Comparison of ENCODE assay signal across 8 cellular contexts in genomic region chr1:9129391-9130041, GRCh38. TPM values are rescaled to one million over a fixed set of nuclear protein-coding genes. Genes with fewer than 3 reads are reported as not detected.
DNase-seq lines count a peak whose midpoint lies in the region; ATAC-seq and TF ChIP-seq lines count a peak whose summit lies in the region.

No MANE protein-coding gene starts in this region.

- H3K9me3 ChIP-seq in CD4-positive, alpha-beta T cell (ENCODE audit: control insufficient read depth, low read length), result no peaks in the 10 kb centered on the region
- no peaks in the 10 kb centered on the region for H3K9me3 ChIP-seq in aorta (ENCODE audit: control insufficient read depth, low read length)

- H3K4me1 Mint-ChIP-seq in CD4-positive, alpha-beta T cell (ENCODE audit: low read depth), result peaks cover 38% of the 10 kb centered on the region

- H3K9me3 Mint-ChIP-seq in CD4-positive, alpha-beta T cell, result no peaks in the 10 kb centered on the region

- H3K4me1 ChIP-seq in rectal smooth muscle tissue (ENCODE audit: control insufficient read depth, insufficient read depth, low read length), result peaks cover 2% of the 10 kb centered on the region
- no peaks in the 10 kb centered on the region for H3K4me1 ChIP-seq in aorta (ENCODE audit: control insufficient read depth in 1 of 2, insufficient read depth in 2 of 2, low read length in 2 of 2)

- in situ Hi-C loops in SK-MEL-5 (cut with HindIII; ENCODE audit: low pct_unique_long_range_greater_than_20kb, low sequenced_read_pairs), result no loop called here

- no peaks in the 10 kb centered on the region for H3K27me3 ChIP-seq in CD4-positive, alpha-beta T cell (ENCODE audit: control insufficient read depth, insufficient read depth, low read length)
- no peaks in the 10 kb centered on the region for H3K27me3 ChIP-seq in rectal smooth muscle tissue (ENCODE audit: control insufficient read depth, insufficient read depth, low read length)
- H3K27me3 ChIP-seq in aorta (ENCODE audit: control insufficient read depth in 1 of 2, insufficient read depth in 2 of 2, low read length in 1 of 2), result no peaks in the 10 kb centered on the region

- peak overlapping the region; percentile 21 for H3K9ac ChIP-seq in rectal smooth muscle tissue (ENCODE audit: low read length)

- peak overlapping the region; percentile 76 for H3K4me3 Mint-ChIP-seq in CD4-positive, alpha-beta T cell

- WGBS in aorta, 2 donors, result 3 to 7% methylated on average over 26 to 34 of the region's 34 CpGs

- peak overlapping the region; percentile 60 for H3K4me3 ChIP-seq in rectal smooth muscle tissue (ENCODE audit: low read length)
- peak overlapping the region in 1 of 2 donors; percentile 43 for H3K4me3 ChIP-seq in aorta (ENCODE audit: low read length in 2 of 2)

- no peaks in the 10 kb centered on the region for H3K36me3 Mint-ChIP-seq in CD4-positive, alpha-beta T cell (ENCODE audit: low read depth)

- peak; percentile 69 for ATAC-seq in CD4-positive, alpha-beta T cell (ENCODE audit: poor library complexity)
- ATAC-seq in GM19455 (IDR thresholded peaks at IDR 0.05; ENCODE audit: unreplicated experiment), result peak; percentile 59
- peak; percentile 81 for ATAC-seq in aorta (ENCODE audit: low FRiP score)

- POLR2A ChIA-PET in CD4-positive, alpha-beta T cell (lab: Charles Lee), result interaction anchor here (0.8 to 2.1 kb wide), 7 partner anchors 9 to 251 kb away, joined by 3 to 7 read pairs (median 4); partner anchors contain the start of genes ENO1, H6PD and SPSB1

- peak overlapping the region; percentile 56 for H3K27ac ChIP-seq in CD4-positive, alpha-beta T cell (ENCODE audit: low read depth, low read length)
- peak overlapping the region; percentile 85 for H3K27ac ChIP-seq in rectal smooth muscle tissue (ENCODE audit: low read depth, low read length)
- peak overlapping the region; percentile 4 to 77 for H3K27ac ChIP-seq in aorta (ENCODE audit: low read depth in 1 of 2, low read length in 2 of 2)

- no peak for TF ChIP-seq CTCF in CD4-positive, alpha-beta T cell (IDR thresholded peaks at IDR 0.05)

- intact Hi-C loops in CD4-positive, alpha-beta T cell (cut with DNase I, micrococcal nuclease), result loop anchor here in 1 of 2 experiments (2.0 to 10.0 kb wide), 5 partner anchors 105 to 903 kb away; partner anchors contain the start of genes CTNNBIP1, H6PD, SPSB1 and UBE4B
- intact Hi-C loops in cardiac septum (cut with DNase I), result loop anchor here (5.0 kb wide), 1 partner anchor 108 kb away; no protein-coding TSS in a partner anchor
- intact Hi-C loops in aorta (cut with DNase I), result no loop called here

- CTCF ChIA-PET in CD4-positive, alpha-beta T cell (lab: Charles Lee), result interaction anchor here (1.2 to 2.2 kb wide), 6 partner anchors 8 to 125 kb away, joined by 3 to 10 read pairs (median 4); partner anchors contain the start of gene H6PD

- peak; percentile 75 to 89 (median 83) for DNase-seq in CD4-positive, alpha-beta T cell
- DNase-seq in HK-2 (ENCODE audit: unreplicated experiment) (peak; percentile 71), SK-MEL-5 (ENCODE audit: low read depth, low spot score) (peak; percentile 81), cardiac septum (ENCODE audit: low spot score) (peak; percentile 94), aorta (peak; percentile 91 to 96)
- DNase-seq in activated naive CD4-positive, alpha-beta T cell treated with Interleukin-2 at 50 U/mL for 16 hours, result peak; percentile 81

- no peaks in the 10 kb centered on the region for H3K36me3 ChIP-seq in rectal smooth muscle tissue (ENCODE audit: control insufficient read depth, insufficient read depth, low read length)
- no peaks in the 10 kb centered on the region for H3K36me3 ChIP-seq in aorta (ENCODE audit: control insufficient read depth in 1 of 2, insufficient read depth in 2 of 2, low read length in 1 of 2)

- H3K27ac Mint-ChIP-seq in CD4-positive, alpha-beta T cell, result peak overlapping the region; percentile 58

- no peaks in the 10 kb centered on the region for H3K27me3 Mint-ChIP-seq in CD4-positive, alpha-beta T cell

RNA-seq across cellular contexts. Expression of gene GPR157, which starts 0.6 kb away (rescaled TPM):
- total RNA-seq in CD4-positive, alpha-beta T cell, result 1 to 10 TPM; 2.1 to 5.1 TPM
- 5.4 and 6.9 TPM in 2 replicates for total RNA-seq in SK-MEL-5 (2014; rRNA removed; shearing (Covaris generic))
- 4.8 and 8.1 TPM in 2 replicates for polyA plus RNA-seq in SK-MEL-5 (2015; cell fraction: cytosol; rRNA removed)
- 11.2 and 14.7 TPM in 2 replicates for polyA plus RNA-seq in SK-MEL-5 (2015; cell fraction: nucleus; rRNA removed)
- total RNA-seq in cardiac septum, result 23.0 TPM
- 1 to 10 TPM; 7.1 to 7.9 TPM for total RNA-seq in aorta
- polyA plus RNA-seq in aorta, result 1 to 10 TPM; 1.1 to 2.4 TPM
